Comparison of ENCODE assay signal across 9 cellular contexts in the genomic region with DNA sequence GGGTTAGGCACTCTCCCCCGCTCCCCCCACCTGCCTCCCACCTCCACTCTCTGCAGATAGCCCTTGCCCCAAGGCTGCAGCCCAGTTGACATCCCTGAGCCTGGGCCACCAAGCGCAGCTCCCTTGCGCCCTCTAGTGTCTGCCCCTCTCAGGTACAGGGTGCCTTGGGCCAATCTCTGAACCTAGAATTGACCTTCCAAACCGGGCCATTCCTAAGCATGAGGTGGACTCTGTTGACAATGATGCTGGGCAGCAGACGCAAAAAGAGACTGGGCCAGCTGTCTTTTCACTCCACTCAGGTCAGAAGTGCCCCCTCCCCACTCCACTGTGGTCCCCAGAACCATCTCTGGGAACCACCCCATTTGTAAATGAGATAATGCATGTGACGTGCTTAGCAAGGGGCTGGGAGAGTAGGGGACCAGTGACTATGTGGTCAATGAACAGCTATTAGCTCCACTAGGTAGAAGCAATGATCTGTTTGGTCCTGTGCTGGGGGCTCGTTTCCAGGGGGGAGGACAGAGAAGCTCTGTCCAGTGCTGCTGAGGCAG. TPM values are rescaled to one million over a fixed set of nuclear protein-coding genes. Genes with fewer than 3 reads are reported as not detected.
DNase-seq lines count a peak whose midpoint lies in the region; ATAC-seq and TF ChIP-seq lines count a peak whose summit lies in the region.
"Had no signal": no experiment of that assay in that cellular context is flagged by ENCODE, and none has a peak within 500 bp of the region (broad histone marks: within the 10 kb centered on the region; RNA-seq: fewer than 3 reads in every experiment).

No MANE protein-coding gene starts in this region.

- peak; percentile 85 for DNase-seq in GM23338 (ENCODE audit: low spot score)
- peak; percentile 49 for DNase-seq in OCI-LY7 (ENCODE audit: low spot score)
- DNase-seq in activated T-cell treated with anti-CD3 and anti-CD28 coated beads, Interleukin-2, amount 50 U/mL, for 4 hours: peak; percentile 83
- DNase-seq in fibroblast of the conjunctiva (ENCODE audit: low read depth): peak; percentile 13
- DNase-seq in omental fat pad (ENCODE audit: low spot score): peak; percentile 75
- peak; percentile 55 to 78 for DNase-seq in tibial artery

- H3K27me3 ChIP-seq in BLaER1 treated with 17β-estradiol and CSF1 and Interleukin-3, amounts not matched to agents 10 nM and 100 nM: no peaks in the 10 kb centered on the region
- no peaks in the 10 kb centered on the region for H3K27me3 ChIP-seq in GM23338 (ENCODE audit: insufficient read depth)
- no peaks in the 10 kb centered on the region for H3K27me3 ChIP-seq in tibial artery

- no TSS peak for BruUV-seq in OCI-LY7 (replicated peaks; lab: Mats Ljungman, UMichigan)

- H3K79me2 ChIP-seq in GM23338 (replicated peaks; ENCODE audit: insufficient read depth): no peaks in the 10 kb centered on the region
- H3K79me2 ChIP-seq in OCI-LY7 (ENCODE audit: insufficient read depth, low read depth, low read length): no peaks in the 10 kb centered on the region

- no peak overlapping the region for H3K4me3 ChIP-seq in BLaER1 treated with 17β-estradiol and CSF1 and Interleukin-3, amounts not matched to agents 10 nM and 100 nM
- H3K4me3 ChIP-seq in GM23338: no peak overlapping the region
- no peak overlapping the region for H3K4me3 ChIP-seq in OCI-LY7 (ENCODE audit: low read depth, low read length, poor library complexity, severe bottlenecking)
- H3K4me3 ChIP-seq in tibial artery: no peak overlapping the region

- TF ChIP-seq CTCF in GM23338 (conservative IDR thresholded peaks at IDR 0.05; ENCODE audit: low read depth in 2 of 2) (peak; percentile 92 to 98), OCI-LY7 (conservative IDR thresholded peaks at IDR 0.05; ENCODE audit: low read length) (peak; percentile 86), omental fat pad (IDR thresholded peaks at IDR 0.05) (peak in 2 of 3 donors; percentile 9 to 51), tibial artery (IDR thresholded peaks at IDR 0.05) (peak; percentile 88 to 91)

- no peak overlapping the region for H3K4me3 Mint-ChIP-seq in GM23338
- no peak overlapping the region for H3K4me3 Mint-ChIP-seq in activated T-cell treated with anti-CD3 and anti-CD28 coated beads, Interleukin-2, amount 50 U/mL, for 4 hours

- CTCF ChIA-PET in OCI-LY7 (lab: Charles Lee; ENCODE audit: unreplicated experiment): no interaction called here

- no peak overlapping the region for H3K27ac Mint-ChIP-seq in GM23338

- intact Hi-C loops in OCI-LY7 (cut with micrococcal nuclease; ENCODE audit: unreplicated experiment): loop anchor here (2.0 to 5.0 kb wide), 3 partner anchors 298 to 750 kb away; no protein-coding TSS in a partner anchor
- intact Hi-C loops in tibial artery (cut with DNase I; ENCODE audit: low total_unique reads): loop anchor here (5.0 kb wide), 2 partner anchors 700 to 750 kb away; no protein-coding TSS in a partner anchor

- peak; percentile 95 for ATAC-seq in GM23338
- peak; percentile 64 to 70 for ATAC-seq in activated T-cell treated with anti-CD3 and anti-CD28 coated beads, Interleukin-2, amount 50 U/mL, for 4 hours
- peak; percentile 22 for ATAC-seq in omental fat pad (ENCODE audit: low FRiP score)
- no peak for ATAC-seq in GM21528 (IDR thresholded peaks at IDR 0.05; ENCODE audit: low FRiP score, unreplicated experiment)

- no peaks in the 10 kb centered on the region for H3K36me3 ChIP-seq in BLaER1 treated with 17β-estradiol and CSF1 and Interleukin-3, amounts not matched to agents 10 nM and 100 nM
- no peaks in the 10 kb centered on the region for H3K36me3 ChIP-seq in GM23338 (ENCODE audit: insufficient read depth)
- H3K36me3 ChIP-seq in OCI-LY7 (ENCODE audit: insufficient read depth, low read length): no peaks in the 10 kb centered on the region
- no peaks in the 10 kb centered on the region for H3K36me3 ChIP-seq in tibial artery

- H3K27ac ChIP-seq in BLaER1 treated with 17β-estradiol and CSF1 and Interleukin-3, amounts not matched to agents 10 nM and 100 nM: peak overlapping the region in 3 of 11 experiments; percentile 17 to 55 (median 47); a peak in 6 of 22 replicates
- no peak overlapping the region for H3K27ac ChIP-seq in GM23338 (ENCODE audit: low read depth)
- H3K27ac ChIP-seq in OCI-LY7 (ENCODE audit: low read depth, low read length, poor library complexity, severe bottlenecking): no peak overlapping the region
- H3K27ac ChIP-seq in tibial artery: no peak overlapping the region

- H3K9me3 ChIP-seq in BLaER1 treated with 17β-estradiol and CSF1 and Interleukin-3, amounts not matched to agents 10 nM and 100 nM (replicated peaks in 1 of 11): peaks cover 0 to 8% (median 0%) of the 10 kb centered on the region in 11 experiments; a peak in 6 of 22 replicates
- H3K9me3 ChIP-seq in OCI-LY7 (ENCODE audit: low read length) (no peaks in the 10 kb centered on the region), tibial artery (no peaks in the 10 kb centered on the region)

- peak overlapping the region in 9 of 11 experiments; percentile 22 to 92 (median 46); a peak in 13 of 22 replicates for H3K4me2 ChIP-seq in BLaER1 treated with 17β-estradiol and CSF1 and Interleukin-3, amounts not matched to agents 10 nM and 100 nM
- no peak overlapping the region for H3K4me2 ChIP-seq in GM23338
- no peak overlapping the region for H3K4me2 ChIP-seq in OCI-LY7 (ENCODE audit: low read length)

- POLR2A ChIA-PET in OCI-LY7 (lab: Charles Lee): no interaction called here

- H3K9me2 ChIP-seq in GM23338 (ENCODE audit: insufficient read depth) (no peaks in the 10 kb centered on the region), OCI-LY7 (ENCODE audit: insufficient read depth, low read length) (no peaks in the 10 kb centered on the region)

- H3K27me3 Mint-ChIP-seq in GM23338 (ENCODE audit: insufficient read depth, low read depth, poor library complexity): peaks cover 5% of the 10 kb centered on the region
- H3K27me3 Mint-ChIP-seq in activated T-cell treated with anti-CD3 and anti-CD28 coated beads, Interleukin-2, amount 50 U/mL, for 4 hours (ENCODE audit: low read depth): no peaks in the 10 kb centered on the region

- peaks cover 5% of the 10 kb centered on the region; the same call in 2 of the 3 replicates for H3K4me1 Mint-ChIP-seq in GM23338
- peaks cover 37% of the 10 kb centered on the region for H3K4me1 Mint-ChIP-seq in activated T-cell treated with anti-CD3 and anti-CD28 coated beads, Interleukin-2, amount 50 U/mL, for 4 hours (ENCODE audit: low read depth)
- H3K4me1 Mint-ChIP-seq: IgD-negative memory B cell had no signal

- H3K36me3 Mint-ChIP-seq in GM23338 (ENCODE audit: low read depth): no peaks in the 10 kb centered on the region
- H3K36me3 Mint-ChIP-seq in activated T-cell treated with anti-CD3 and anti-CD28 coated beads, Interleukin-2, amount 50 U/mL, for 4 hours (ENCODE audit: insufficient read depth): no peaks in the 10 kb centered on the region
- H3K36me3 Mint-ChIP-seq: IgD-negative memory B cell had no signal

- H3K9ac ChIP-seq in BLaER1 treated with 17β-estradiol and CSF1 and Interleukin-3, amounts not matched to agents 10 nM and 100 nM: peak overlapping the region in 4 of 11 experiments; percentile 12 to 41 (median 30); a peak in 4 of 22 replicates

- peaks cover 10 to 65% (median 44%) of the 10 kb centered on the region in 10 experiments; a peak in 18 of 20 replicates for H3K4me1 ChIP-seq in BLaER1 treated with 17β-estradiol and CSF1 and Interleukin-3, amounts not matched to agents 10 nM and 100 nM
- H3K4me1 ChIP-seq in GM23338 (ENCODE audit: insufficient read depth) (no peaks in the 10 kb centered on the region), OCI-LY7 (ENCODE audit: insufficient read depth, low read length, poor library complexity, severe bottlenecking) (no peaks in the 10 kb centered on the region), tibial artery (peaks cover 0 to 7% (median 0%) of the 10 kb centered on the region in 4 donors)

- H3K9me3 Mint-ChIP-seq in GM23338: no peaks in the 10 kb centered on the region
- H3K9me3 Mint-ChIP-seq in activated T-cell treated with anti-CD3 and anti-CD28 coated beads, Interleukin-2, amount 50 U/mL, for 4 hours: no peaks in the 10 kb centered on the region
- H3K9me3 Mint-ChIP-seq: IgD-negative memory B cell had no signal

- H2AFZ ChIP-seq in GM23338 (peak overlapping the region; percentile 76; the same call in 1 of the 2 replicates), OCI-LY7 (ENCODE audit: low read length) (no peak overlapping the region)

- H3F3A ChIP-seq in GM23338 (replicated peaks; ENCODE audit: low read depth): no peaks in the 10 kb centered on the region

- H4K20me1 ChIP-seq in BLaER1 treated with 17β-estradiol and CSF1 and Interleukin-3, amounts not matched to agents 10 nM and 100 nM: no peaks in the 10 kb centered on the region
- H4K20me1 ChIP-seq in GM23338 (replicated peaks; ENCODE audit: insufficient read depth) (no peaks in the 10 kb centered on the region), OCI-LY7 (ENCODE audit: insufficient read depth, low read length) (no peaks in the 10 kb centered on the region)

TF ChIP-seq in GM23338, 12 proteins besides CTCF, POLR2A, EP300 and RAD21 (continues in another document):
- TF ChIP-seq NANOG (IDR thresholded peaks at IDR 0.05; ENCODE audit: borderline replicate concordance): no peak
- TF ChIP-seq POLR2AphosphoS5 (IDR thresholded peaks at IDR 0.05; ENCODE audit: low read depth): no peak

RNA-seq across cellular contexts. Expression of a gene that starts 43.3 kb away (rescaled TPM):
- total RNA-seq in GM23338 (2014; rRNA removed; shearing (Covaris generic)): 0.21 TPM in 1 of 2 replicates, not detected in the other
- 0.06 TPM in 1 of 2 replicates, not detected in the other for polyA plus RNA-seq in GM23338 (2016; fragmentation: Nextera tagmentation; extraction: Ambion mirVana)
- total RNA-seq in OCI-LY7 (2014; rRNA removed; shearing (Covaris generic)): not detected in 2 replicates
- total RNA-seq in OCI-LY7 (2022): not detected in 2 replicates
- under 1 TPM in 2 of 3 donors, not detected in 1; 0.05 to 0.10 TPM for total RNA-seq in activated T-cell treated with anti-CD3 and anti-CD28 coated beads, Interleukin-2, amount 50 U/mL, for 4 hours
- total RNA-seq in omental fat pad: 10 to 100 TPM in 2 of 4 donors, 1 to 10 TPM in 2; 6.3 to 15.4 (median 10.9) TPM
- polyA plus RNA-seq: IgD-negative memory B cell had no signal

RNA-seq across cellular contexts. Expression of a gene that starts 60.0 kb away (rescaled TPM):
- 2.3 and 4.3 TPM in 2 replicates for total RNA-seq in GM23338 (2014; rRNA removed; shearing (Covaris generic))
- 0.60 and 0.61 TPM in 2 replicates for polyA plus RNA-seq in GM23338 (2016; fragmentation: Nextera tagmentation; extraction: Ambion mirVana)
- total RNA-seq in OCI-LY7 (2014; rRNA removed; shearing (Covaris generic)): 0.03 and 0.35 TPM in 2 replicates
- total RNA-seq in OCI-LY7 (2022): 0.39 and 1.0 TPM in 2 replicates
- total RNA-seq in activated T-cell treated with anti-CD3 and anti-CD28 coated beads, Interleukin-2, amount 50 U/mL, for 4 hours: 10 to 100 TPM; 71.5 to 98.6 (median 90.4) TPM
- 100 to 1,000 TPM; 115 to 350 (median 184) TPM for total RNA-seq in omental fat pad

Comparison
In these comparisons a context has a peak if more than half of its experiments do, and no peak if none do; other contexts are left out.
1. H3K4me2 ChIP-seq: peak in BLaER1 treated with 17β-estradiol and CSF1 and Interleukin-3, amounts not matched to agents 10 nM and 100 nM (9 of 11); none in GM23338 (single experiment) and OCI-LY7 (single experiment).
2. DNase-seq: peak in every context shown above with its lines; median percentile 85 in GM23338; 83 in activated T-cell treated with anti-CD3 and anti-CD28 coated beads, Interleukin-2, amount 50 U/mL, for 4 hours; 75 in omental fat pad; 66 in tibial artery; 49 in OCI-LY7; 13 in fibroblast of the conjunctiva.
3. CTCF ChIP-seq: peak in every context shown above with its lines; median percentile 95 in GM23338; 90 in tibial artery; 86 in OCI-LY7; 30 in omental fat pad.
4. RNA of a gene that starts 60.0 kb away (total RNA-seq): 115 to 350 TPM in omental fat pad and 71.5 to 98.6 TPM in activated T-cell treated with anti-CD3 and anti-CD28 coated beads, Interleukin-2, amount 50 U/mL, for 4 hours; 2.3 to 4.3 TPM in GM23338 and 0.03 to 1.0 TPM in OCI-LY7; every median in the first group is over 10 times any median in the second.